ENCODE assay signal across 7 cellular contexts in genomic region chr2:190534310-190535118, GRCh38. TPM values are rescaled to one million over a fixed set of nuclear protein-coding genes. Genes with fewer than 3 reads are reported as not detected.
DNase-seq lines count a peak whose midpoint lies in the region; ATAC-seq and TF ChIP-seq lines count a peak whose summit lies in the region.

Gene NEMP2, minus strand, starts transcription at chr2:190534722. Its CDS starts 67 bp downstream, at chr2:190534655.

- DNase-seq in NCI-H1105 treated with DMSO at 0.1 percent for 48 hours (lab: John Stamatoyannopoulos, UW) (peak; percentile 73), T1000 (lab: John Stamatoyannopoulos, UW) (peak; percentile 63), astrocyte of the hippocampus (ENCODE audit: low read depth, low spot score) (peak; percentile 82), iPS DF 19.7 (ENCODE audit: low read depth, low spot score) (peak; percentile 28), gastrocnemius medialis (peak; percentile 55 to 74)

- in situ Hi-C loops in gastrocnemius medialis (cut with MboI; ENCODE audit: low sequenced_read_pairs in 4 of 4), result loop anchor here in 1 of 4 donors (10.0 to 25.0 kb wide), 2 partner anchors 103 to 210 kb away; partner anchors contain the start of gene NAB1

- ATAC-seq in HG02642 (IDR thresholded peaks at IDR 0.05; ENCODE audit: poor library complexity, unreplicated experiment) (peak; percentile 77), gastrocnemius medialis (peak; percentile 91)

- TF ChIP-seq CTCF in gastrocnemius medialis (IDR thresholded peaks at IDR 0.05 in 4 of 5, conservative IDR thresholded peaks at IDR 0.05 in 1 of 5), result no peak

- H3K36me3 ChIP-seq in gastrocnemius medialis, result no peaks in the 10 kb centered on the region

- H3K27ac ChIP-seq in gastrocnemius medialis, result peak within 1 kb of the TSS; percentile 85 to 95 (median 87)

- peaks cover 0 to 3% (median 0%) of the 10 kb centered on the region in 3 donors for H3K9me3 ChIP-seq in gastrocnemius medialis

- intact Hi-C loops in gastrocnemius medialis (cut with DNase I; ENCODE audit: low total_unique reads), result loop anchor here (2.0 to 10.0 kb wide), 2 partner anchors 114 to 480 kb away; partner anchors contain the start of genes NAB1 and STAT1

- TF ChIP-seq POLR2A in GM15510 (IDR thresholded peaks at IDR 0.05; ENCODE audit: borderline replicate concordance, extremely low read depth, insufficient read length), result peak; percentile 93
- TF ChIP-seq POLR2A in gastrocnemius medialis (IDR thresholded peaks at IDR 0.05), result peak; percentile 57 to 74

- H3K4me3 ChIP-seq in gastrocnemius medialis, result peak within 1 kb of the TSS; percentile 59 to 81 (median 68)

- H3K4me1 ChIP-seq in gastrocnemius medialis, result peaks cover 11 to 13% of the 10 kb centered on the region in 2 donors

- H3K27me3 ChIP-seq in gastrocnemius medialis, result no peaks in the 10 kb centered on the region

RNA-seq across cellular contexts. Expression of gene NEMP2, which starts in this region (rescaled TPM):
- total RNA-seq in gastrocnemius medialis, result 1 to 10 TPM in 3 of 4 donors, under 1 TPM in 1; 0.24 to 1.7 (median 1.3) TPM

Comparison
In these comparisons a context has a peak if more than half of its experiments do, and no peak if none do; other contexts are left out.
1. Peak in every context shown above with its lines: DNase-seq, ATAC-seq, H3K4me3 ChIP-seq and H3K27ac ChIP-seq.
2. DNase-seq: peak in every context shown above with its lines; median percentile 82 in astrocyte of the hippocampus; 73 in NCI-H1105 treated with DMSO at 0.1 percent for 48 hours; 64 in gastrocnemius medialis; 63 in T1000; 28 in iPS DF 19.7.